In genomic region chr4:76272091-76272490, GRCh38 we compare ENCODE assay signal across 16 cellular contexts. TPM values are rescaled to one million over a fixed set of nuclear protein-coding genes. Genes with fewer than 3 reads are reported as not detected.
A peak's percentile ranks its signal among the peaks of the same experiment; 100 is the strongest.
DNase-seq lines count a peak whose midpoint lies in the region; ATAC-seq and TF ChIP-seq lines count a peak whose summit lies in the region.
"Had no signal": no experiment of that assay in that cellular context is flagged by ENCODE, and none has a peak within 500 bp of the region (broad histone marks: within the 10 kb centered on the region; RNA-seq: fewer than 3 reads in every experiment).

No MANE protein-coding gene starts in this region.

- no TSS peak for BruUV-seq in Caco-2 (replicated peaks; lab: Mats Ljungman, UMichigan)

- H3K27ac Mint-ChIP-seq in Caco-2 (ENCODE audit: unreplicated experiment) = no peak overlapping the region
- H3K27ac Mint-ChIP-seq: CD4-positive, CD25-positive, alpha-beta regulatory T cell; CD8-positive, alpha-beta memory T cell had no signal

- no peak overlapping the region for H3K9ac ChIP-seq in liver (ENCODE audit: low read depth in 1 of 2, low read length in 2 of 2)

- peaks cover 22% of the 10 kb centered on the region for H3K4me1 Mint-ChIP-seq in Caco-2 (ENCODE audit: low read depth, unreplicated experiment)
- H3K4me1 Mint-ChIP-seq: CD4-positive, CD25-positive, alpha-beta regulatory T cell had no signal

- CTCF ChIA-PET in Caco-2 (lab: Charles Lee) = no interaction called here

- no peak for TF ChIP-seq RAD21 in liver (IDR thresholded peaks at IDR 0.05)

- TF ChIP-seq CTCF in liver (IDR thresholded peaks at IDR 0.05; ENCODE audit: low read depth, low read length, missing input control) (no peak), Caco-2 (IDR thresholded peaks at IDR 0.05; ENCODE audit: insufficient read depth in 1 of 2, low read depth in 1 of 2, low read length in 1 of 2, severe bottlenecking in 1 of 2, unreplicated experiment in 1 of 2) (no peak)

- H3K27me3 ChIP-seq in liver (ENCODE audit: control insufficient read depth in 4 of 4, insufficient read depth in 4 of 4, low read length in 3 of 4) = no peaks in the 10 kb centered on the region
- H3K27me3 ChIP-seq in effector memory CD4-positive, alpha-beta T cell (replicated peaks; ENCODE audit: control insufficient read depth, insufficient read depth, low read length, poor library complexity, severe bottlenecking) = no peaks in the 10 kb centered on the region
- no peaks in the 10 kb centered on the region for H3K27me3 ChIP-seq in Caco-2 (replicated peaks; ENCODE audit: control insufficient read depth, insufficient read depth, low read length)

- H3K9me3 Mint-ChIP-seq in Caco-2 (ENCODE audit: unreplicated experiment) = no peaks in the 10 kb centered on the region
- H3K9me3 Mint-ChIP-seq: CD8-positive, alpha-beta memory T cell had no signal

- no peak overlapping the region for H3K4me3 Mint-ChIP-seq in Caco-2 (ENCODE audit: unreplicated experiment)
- H3K4me3 Mint-ChIP-seq: CD4-positive, CD25-positive, alpha-beta regulatory T cell; CD8-positive, alpha-beta memory T cell had no signal

- no peaks in the 10 kb centered on the region for H3K36me3 Mint-ChIP-seq in Caco-2 (ENCODE audit: insufficient read depth, unreplicated experiment)
- H3K36me3 Mint-ChIP-seq: CD4-positive, CD25-positive, alpha-beta regulatory T cell had no signal

- DNase-seq in DMS53 treated with DMSO at 0.1 percent for 48 hours (lab: John Stamatoyannopoulos, UW; ENCODE audit: unreplicated experiment) (peak; percentile 52), glomerular visceral epithelial cell (ENCODE audit: extremely low spot score) (peak; percentile 10), Caco-2 (no peak)
- no peak for DNase-seq in stimulated activated CD4-positive, alpha-beta T cell treated with anti-CD3 and anti-CD28 coated beads, Interleukin-4, amount 100 ng/mL, for 1 hour
- no peak for DNase-seq in effector memory CD4-positive, alpha-beta T cell
- DNase-seq: BE2C; C1 segment of cervical spinal cord; CD4-positive, CD25-positive, alpha-beta regulatory T cell; CD8-positive, alpha-beta memory T cell; COR-L47; DMS79 treated with DMSO at 0.1 percent for 48 hours; GF-D8; KG1 had no signal

- no peak for ATAC-seq in GM19324 (IDR thresholded peaks at IDR 0.05; ENCODE audit: low FRiP score, unreplicated experiment)

- POLR2A ChIA-PET in Caco-2 (lab: Charles Lee) = no interaction called here

- peaks cover 2 to 52% (median 22%) of the 10 kb centered on the region in 4 donors for H3K4me1 ChIP-seq in liver (ENCODE audit: control insufficient read depth in 4 of 4, insufficient read depth in 4 of 4, low read length in 3 of 4)
- no peaks in the 10 kb centered on the region for H3K4me1 ChIP-seq in effector memory CD4-positive, alpha-beta T cell (ENCODE audit: control insufficient read depth, insufficient read depth, low read length, poor library complexity, severe bottlenecking)
- H3K4me1 ChIP-seq in Caco-2 = peaks cover 8% of the 10 kb centered on the region
- H3K4me1 ChIP-seq: BE2C, HAP-1 had no signal

- intact Hi-C loops in Caco-2 (cut with micrococcal nuclease; ENCODE audit: unreplicated experiment) = no loop called here

- no peaks in the 10 kb centered on the region for H3K9me3 ChIP-seq in liver (ENCODE audit: control insufficient read depth in 4 of 4, low read length in 3 of 4)
- H3K9me3 ChIP-seq in effector memory CD4-positive, alpha-beta T cell (ENCODE audit: control insufficient read depth, low read length) = no peaks in the 10 kb centered on the region
- 0 out of 2 replicates have a peak, but pooled peaks cover 3% of the 10 kb centered on the region for H3K9me3 ChIP-seq in Caco-2
- H3K9me3 ChIP-seq: BE2C, HAP-1 had no signal

- no peaks in the 10 kb centered on the region for H3K36me3 ChIP-seq in liver (ENCODE audit: control insufficient read depth in 4 of 4, insufficient read depth in 3 of 4, low read depth in 1 of 4, low read length in 3 of 4)
- no peaks in the 10 kb centered on the region for H3K36me3 ChIP-seq in effector memory CD4-positive, alpha-beta T cell (ENCODE audit: control insufficient read depth, insufficient read depth, low read length)
- no peaks in the 10 kb centered on the region for H3K36me3 ChIP-seq in Caco-2 (ENCODE audit: control insufficient read depth, insufficient read depth, low read length)
- H3K36me3 ChIP-seq: BE2C, HAP-1 had no signal

- no peak overlapping the region for H3K4me3 ChIP-seq in liver (ENCODE audit: low read depth in 1 of 3, low read length in 3 of 3)
- no peak overlapping the region for H3K4me3 ChIP-seq in effector memory CD4-positive, alpha-beta T cell (ENCODE audit: insufficient read depth, low read depth, low read length, poor library complexity, severe bottlenecking)
- H3K4me3 ChIP-seq in Caco-2 (ENCODE audit: low read depth, low read length) = no peak overlapping the region
- H3K4me3 ChIP-seq: HAP-1 had no signal

- H3K27ac ChIP-seq in liver (ENCODE audit: low read depth in 1 of 2, low read length in 2 of 2) = peak overlapping the region; percentile 45 to 66
- no peak overlapping the region for H3K27ac ChIP-seq in effector memory CD4-positive, alpha-beta T cell (ENCODE audit: insufficient read depth, low read length, poor library complexity, severe bottlenecking)

- no peaks in the 10 kb centered on the region for H3K27me3 Mint-ChIP-seq in Caco-2 (ENCODE audit: insufficient read depth, unreplicated experiment)

TF ChIP-seq in liver, 16 proteins besides CTCF, POLR2A, EP300 and RAD21:
- TF ChIP-seq FOXA1 (IDR thresholded peaks at IDR 0.05) (no peak), RXRA (IDR thresholded peaks at IDR 0.05) (no peak), TAF1 (conservative IDR thresholded peaks at IDR 0.05) (no peak), HNF4A (conservative IDR thresholded peaks at IDR 0.05) (no peak), NR2F2 (IDR thresholded peaks at IDR 0.05) (no peak), ZBTB33 (IDR thresholded peaks at IDR 0.05) (no peak), SP1 (IDR thresholded peaks at IDR 0.05) (no peak), GABPA (IDR thresholded peaks at IDR 0.05 in 1 of 2, conservative IDR thresholded peaks at IDR 0.05 in 1 of 2) (no peak), REST (IDR thresholded peaks at IDR 0.05) (no peak), FOXA2 (IDR thresholded peaks at IDR 0.05) (no peak), JUND (IDR thresholded peaks at IDR 0.05) (no peak), HNF4G (IDR thresholded peaks at IDR 0.05) (no peak), EGR1 (IDR thresholded peaks at IDR 0.05; ENCODE audit: low read depth in 2 of 2) (no peak), YY1 (IDR thresholded peaks at IDR 0.05) (no peak)
- TF ChIP-seq, protein P1, sequence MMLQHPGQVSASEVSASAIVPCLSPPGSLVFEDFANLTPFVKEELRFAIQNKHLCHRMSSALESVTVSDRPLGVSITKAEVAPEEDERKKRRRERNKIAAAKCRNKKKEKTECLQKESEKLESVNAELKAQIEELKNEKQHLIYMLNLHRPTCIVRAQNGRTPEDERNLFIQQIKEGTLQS (IDR thresholded peaks at IDR 0.05) = no peak
- TF ChIP-seq, protein P2, sequence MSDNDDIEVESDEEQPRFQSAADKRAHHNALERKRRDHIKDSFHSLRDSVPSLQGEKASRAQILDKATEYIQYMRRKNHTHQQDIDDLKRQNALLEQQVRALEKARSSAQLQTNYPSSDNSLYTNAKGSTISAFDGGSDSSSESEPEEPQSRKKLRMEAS (IDR thresholded peaks at IDR 0.05) = no peak

RNA-seq across cellular contexts. Expression of gene FAM47E, which starts 20.6 kb away (rescaled TPM):
- total RNA-seq in liver = 1 to 10 TPM; 1.3 to 2.0 TPM
- polyA plus RNA-seq in liver = 1 to 10 TPM in 1 of 2 donors, under 1 TPM in 1; 0.85 to 2.5 TPM
- 6.3 and 6.6 TPM in 2 replicates for total RNA-seq in Caco-2 (2022)
- total RNA-seq: CD8-positive, alpha-beta memory T cell had no signal
- polyA plus RNA-seq: CD8-positive, alpha-beta memory T cell had no signal

RNA-seq across cellular contexts. Expression of gene STBD1, which starts 34.4 kb away (rescaled TPM):
- total RNA-seq in liver = 10 to 100 TPM; 10.3 to 18.9 TPM
- polyA plus RNA-seq in liver = 10 to 100 TPM; 41.7 to 42.5 TPM
- 3.8 and 4.2 TPM in 2 replicates for total RNA-seq in Caco-2 (2022)

RNA-seq across cellular contexts. Expression of gene SCARB2, which starts 58.5 kb away (rescaled TPM):
- total RNA-seq in liver = 100 to 1,000 TPM in 1 of 2 donors, 10 to 100 TPM in 1; 81.0 to 136 TPM
- polyA plus RNA-seq in liver = 10 to 100 TPM; 58.2 to 66.5 TPM
- total RNA-seq in Caco-2 (2022) = 148 and 150 TPM in 2 replicates

Comparison
In these comparisons a context has a peak if more than half of its experiments do, and no peak if none do; other contexts are left out.
1. DNase-seq: peak in DMS53 treated with DMSO at 0.1 percent for 48 hours (single experiment) and glomerular visceral epithelial cell (single experiment); none in stimulated activated CD4-positive, alpha-beta T cell treated with anti-CD3 and anti-CD28 coated beads, Interleukin-4, amount 100 ng/mL, for 1 hour (single experiment), effector memory CD4-positive, alpha-beta T cell (0 of 3) and Caco-2 (0 of 2).